1 cellular context compared by ENCODE assay signal in genomic region chr17:79925242-79925957, GRCh38.
TF ChIP-seq lines count a peak whose summit lies in the region.

No MANE protein-coding gene starts in this region.

TF ChIP-seq in HepG2, 621 proteins besides CTCF, POLR2A, EP300 and RAD21 (continued from another document):
- TF ChIP-seq, protein P1, sequence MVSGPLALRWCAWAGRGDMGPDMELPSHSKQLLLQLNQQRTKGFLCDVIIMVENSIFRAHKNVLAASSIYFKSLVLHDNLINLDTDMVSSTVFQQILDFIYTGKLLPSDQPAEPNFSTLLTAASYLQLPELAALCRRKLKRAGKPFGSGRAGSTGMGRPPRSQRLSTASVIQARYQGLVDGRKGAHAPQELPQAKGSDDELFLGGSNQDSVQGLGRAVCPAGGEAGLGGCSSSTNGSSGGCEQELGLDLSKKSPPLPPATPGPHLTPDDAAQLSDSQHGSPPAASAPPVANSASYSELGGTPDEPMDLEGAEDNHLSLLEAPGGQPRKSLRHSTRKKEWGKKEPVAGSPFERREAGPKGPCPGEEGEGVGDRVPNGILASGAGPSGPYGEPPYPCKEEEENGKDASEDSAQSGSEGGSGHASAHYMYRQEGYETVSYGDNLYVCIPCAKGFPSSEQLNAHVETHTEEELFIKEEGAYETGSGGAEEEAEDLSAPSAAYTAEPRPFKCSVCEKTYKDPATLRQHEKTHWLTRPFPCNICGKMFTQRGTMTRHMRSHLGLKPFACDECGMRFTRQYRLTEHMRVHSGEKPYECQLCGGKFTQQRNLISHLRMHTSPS (CRISPR knock-in tag; IDR thresholded peaks at IDR 0.05; ENCODE audit: low read depth), result no peak; the same call in 1 of the 2 replicates
- TF ChIP-seq TOPORS (CRISPR knock-in tag; IDR thresholded peaks at IDR 0.05) (0 out of 2 replicates have a peak, but pooled peaks have one; percentile 10), RELA (CRISPR knock-in tag; IDR thresholded peaks at IDR 0.05) (no peak), SPEN (CRISPR knock-in tag; IDR thresholded peaks at IDR 0.05; ENCODE audit: low read depth) (0 out of 2 replicates have a peak, but pooled peaks have one; percentile 4), ZNF414 (CRISPR knock-in tag; IDR thresholded peaks at IDR 0.05) (no peak), RFXAP (CRISPR knock-in tag; IDR thresholded peaks at IDR 0.05; ENCODE audit: borderline replicate concordance) (0 out of 2 replicates have a peak, but pooled peaks have one; percentile 4), BCL6 (CRISPR knock-in tag; IDR thresholded peaks at IDR 0.05) (no peak), HNRNPL (IDR thresholded peaks at IDR 0.05; ENCODE audit: low read depth, low read length) (peak; percentile 90), MLLT10 (CRISPR knock-in tag; IDR thresholded peaks at IDR 0.05) (no peak), ZNF691 (CRISPR knock-in tag; IDR thresholded peaks at IDR 0.05; ENCODE audit: borderline replicate concordance, low read depth) (no peak), ZNF781 (CRISPR knock-in tag; IDR thresholded peaks at IDR 0.05; ENCODE audit: borderline replicate concordance, not compliant biosample characterization) (no peak), ZNF788 (CRISPR knock-in tag; IDR thresholded peaks at IDR 0.05; ENCODE audit: borderline replicate concordance) (0 out of 2 replicates have a peak, but pooled peaks have one; percentile 11), ZNF564 (CRISPR knock-in tag; IDR thresholded peaks at IDR 0.05) (peak; percentile 54; the same call in 1 of the 2 replicates), FLYWCH1 (CRISPR knock-in tag; IDR thresholded peaks at IDR 0.05) (no peak), HCFC1 (IDR thresholded peaks at IDR 0.05; ENCODE audit: low read depth, low read length) (no peak)
- TF ChIP-seq, protein P2, sequence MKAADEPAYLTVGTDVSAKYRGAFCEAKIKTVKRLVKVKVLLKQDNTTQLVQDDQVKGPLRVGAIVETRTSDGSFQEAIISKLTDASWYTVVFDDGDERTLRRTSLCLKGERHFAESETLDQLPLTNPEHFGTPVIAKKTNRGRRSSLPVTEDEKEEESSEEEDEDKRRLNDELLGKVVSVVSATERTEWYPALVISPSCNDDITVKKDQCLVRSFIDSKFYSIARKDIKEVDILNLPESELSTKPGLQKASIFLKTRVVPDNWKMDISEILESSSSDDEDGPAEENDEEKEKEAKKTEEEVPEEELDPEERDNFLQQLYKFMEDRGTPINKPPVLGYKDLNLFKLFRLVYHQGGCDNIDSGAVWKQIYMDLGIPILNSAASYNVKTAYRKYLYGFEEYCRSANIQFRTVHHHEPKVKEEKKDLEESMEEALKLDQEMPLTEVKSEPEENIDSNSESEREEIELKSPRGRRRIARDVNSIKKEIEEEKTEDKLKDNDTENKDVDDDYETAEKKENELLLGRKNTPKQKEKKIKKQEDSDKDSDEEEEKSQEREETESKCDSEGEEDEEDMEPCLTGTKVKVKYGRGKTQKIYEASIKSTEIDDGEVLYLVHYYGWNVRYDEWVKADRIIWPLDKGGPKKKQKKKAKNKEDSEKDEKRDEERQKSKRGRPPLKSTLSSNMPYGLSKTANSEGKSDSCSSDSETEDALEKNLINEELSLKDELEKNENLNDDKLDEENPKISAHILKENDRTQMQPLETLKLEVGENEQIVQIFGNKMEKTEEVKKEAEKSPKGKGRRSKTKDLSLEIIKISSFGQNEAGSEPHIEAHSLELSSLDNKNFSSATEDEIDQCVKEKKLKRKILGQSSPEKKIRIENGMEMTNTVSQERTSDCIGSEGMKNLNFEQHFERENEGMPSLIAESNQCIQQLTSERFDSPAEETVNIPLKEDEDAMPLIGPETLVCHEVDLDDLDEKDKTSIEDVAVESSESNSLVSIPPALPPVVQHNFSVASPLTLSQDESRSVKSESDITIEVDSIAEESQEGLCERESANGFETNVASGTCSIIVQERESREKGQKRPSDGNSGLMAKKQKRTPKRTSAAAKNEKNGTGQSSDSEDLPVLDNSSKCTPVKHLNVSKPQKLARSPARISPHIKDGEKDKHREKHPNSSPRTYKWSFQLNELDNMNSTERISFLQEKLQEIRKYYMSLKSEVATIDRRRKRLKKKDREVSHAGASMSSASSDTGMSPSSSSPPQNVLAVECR (CRISPR knock-in tag; IDR thresholded peaks at IDR 0.05; ENCODE audit: borderline replicate concordance), result 0 out of 2 replicates have a peak, but pooled peaks have one; percentile 6
- TF ChIP-seq, protein P3, sequence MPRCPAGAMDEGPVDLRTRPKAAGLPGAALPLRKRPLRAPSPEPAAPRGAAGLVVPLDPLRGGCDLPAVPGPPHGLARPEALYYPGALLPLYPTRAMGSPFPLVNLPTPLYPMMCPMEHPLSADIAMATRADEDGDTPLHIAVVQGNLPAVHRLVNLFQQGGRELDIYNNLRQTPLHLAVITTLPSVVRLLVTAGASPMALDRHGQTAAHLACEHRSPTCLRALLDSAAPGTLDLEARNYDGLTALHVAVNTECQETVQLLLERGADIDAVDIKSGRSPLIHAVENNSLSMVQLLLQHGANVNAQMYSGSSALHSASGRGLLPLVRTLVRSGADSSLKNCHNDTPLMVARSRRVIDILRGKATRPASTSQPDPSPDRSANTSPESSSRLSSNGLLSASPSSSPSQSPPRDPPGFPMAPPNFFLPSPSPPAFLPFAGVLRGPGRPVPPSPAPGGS (CRISPR knock-in tag; IDR thresholded peaks at IDR 0.05), result no peak
